20 cellular contexts compared by ENCODE assay signal in the genomic region with DNA sequence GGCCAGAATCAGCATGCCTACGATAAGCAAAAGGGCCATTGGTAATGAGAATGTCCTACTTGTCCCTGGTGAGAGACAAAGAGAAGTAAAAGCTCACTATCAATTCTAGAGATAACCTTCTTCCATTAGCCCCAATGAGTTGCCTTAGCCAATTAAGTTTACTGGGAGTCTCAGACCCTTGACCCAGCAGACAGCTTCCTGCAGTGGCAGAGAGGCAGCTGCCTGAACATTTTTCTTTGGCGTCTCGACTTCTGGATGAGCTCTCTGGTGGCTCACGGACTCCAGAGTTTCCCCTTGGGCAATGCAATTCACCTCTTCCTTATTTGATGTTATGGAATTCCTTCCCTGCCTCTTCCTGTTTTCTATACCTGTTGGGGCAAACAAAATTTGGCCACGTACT.
"Had no signal": no experiment of that assay in that cellular context is flagged by ENCODE, and none has a peak within 500 bp of the region (broad histone marks: within the 10 kb centered on the region; RNA-seq: fewer than 3 reads in every experiment).

No MANE protein-coding gene starts in this region.

- H3K36me3 ChIP-seq: MG63, SJSA1 had no signal

- H3K9ac ChIP-seq: SK-N-SH had no signal

- H3K4me3 ChIP-seq: MG63, SJSA1 had no signal

- DNase-seq: KBM-7, MG63, NCI-H1092, NCI-H1105 treated with DMSO at 0.1 percent for 48 hours, NCI-H1417 treated with DMSO at 0.1 percent for 48 hours, NCI-H146, NCI-H1694 treated with DMSO at 0.1 percent for 48 hours, NCI-H1930, NCI-H2081, NCI-H2107, NCI-H2227 treated with DMSO at 0.1 percent for 48 hours, NCI-H524 treated with DMSO at 0.1 percent for 48 hours, NCI-H69, NCI-H774, Right ventricle myocardium superior, RPMI8226, SIG-M5, SK-N-SH had no signal

- H3K27ac ChIP-seq: SJSA1 had no signal

- H3K9me3 ChIP-seq: MG63, SJSA1, SK-N-SH had no signal

- FAIRE-seq: RCC 7860 had no signal

- H3K27me3 ChIP-seq: MG63, SJSA1 had no signal

- H3K4me1 ChIP-seq: SJSA1 had no signal

- H3K4me2 ChIP-seq: SK-N-SH had no signal
